In the genomic region with DNA sequence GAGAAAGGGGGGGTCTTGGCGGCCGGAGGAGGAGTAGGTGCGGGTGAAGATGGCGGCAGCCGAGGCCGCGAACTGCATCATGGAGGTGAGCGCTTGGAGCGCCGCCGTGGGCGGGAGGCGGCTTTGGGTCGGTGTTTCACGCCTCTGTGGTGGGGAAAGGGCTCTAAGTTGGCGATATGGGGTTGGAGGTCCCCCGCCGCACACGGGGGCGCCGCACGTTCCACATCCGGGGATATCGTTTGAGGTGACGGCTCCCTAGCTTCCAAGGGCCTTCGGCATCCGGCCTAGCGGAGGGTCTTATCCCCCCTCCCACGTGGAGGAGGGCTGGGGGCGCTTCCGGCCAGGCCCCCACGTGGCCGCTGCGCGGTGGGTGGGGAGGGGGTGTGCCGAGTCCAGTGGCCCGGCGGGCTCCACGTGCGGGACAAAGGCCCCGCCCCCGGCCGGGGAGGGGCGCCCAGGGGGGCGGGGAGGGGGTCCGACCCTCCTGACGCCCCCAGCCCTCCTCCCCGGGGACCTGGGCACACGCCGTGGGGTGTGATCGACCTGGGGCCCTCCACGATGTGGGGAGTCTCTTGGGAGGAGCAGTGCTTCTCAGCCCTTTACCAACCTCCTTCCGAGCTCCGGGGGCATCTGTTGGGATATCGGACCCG, we compare ENCODE assay signal across 8 cellular contexts. TPM values are rescaled to one million over a fixed set of nuclear protein-coding genes. Genes with fewer than 3 reads are reported as not detected.
DNase-seq lines count a peak whose midpoint lies in the region; ATAC-seq and TF ChIP-seq lines count a peak whose summit lies in the region.

TSS of gene PRMT1 (plus strand) at position 40 of the 650 bp plus-strand sequence. CDS start at position 50, 10 bp downstream.

- H3K4me1 Mint-ChIP-seq in CD14-positive monocyte (peaks cover 19% of the 10 kb centered on the region), T-helper 17 cell (peaks cover 30% of the 10 kb centered on the region)

- peaks cover 13 to 17% of the 10 kb centered on the region in 2 donors for H3K36me3 Mint-ChIP-seq in CD14-positive monocyte
- H3K36me3 Mint-ChIP-seq in T-helper 17 cell (ENCODE audit: low read depth): peaks cover 2% of the 10 kb centered on the region

- H3K27ac ChIP-seq in cingulate gyrus (ENCODE audit: low read depth, low read length) (peak within 1 kb of the TSS; percentile 97), left lung (peak within 1 kb of the TSS; percentile 86 to 95)

- peak within 1 kb of the TSS; percentile 98 to 100 (median 100) for H3K27ac Mint-ChIP-seq in CD14-positive monocyte
- H3K27ac Mint-ChIP-seq in T-helper 17 cell: peak within 1 kb of the TSS; percentile 99

- H3K9me3 ChIP-seq in T-helper 17 cell (ENCODE audit: control insufficient read depth, low read length, poor library complexity, severe bottlenecking): no peaks in the 10 kb centered on the region
- H3K9me3 ChIP-seq in left lung: no peaks in the 10 kb centered on the region

- H3K36me3 ChIP-seq in H7 (replicated peaks; ENCODE audit: control insufficient read depth, insufficient read depth, low read length): peaks cover 14% of the 10 kb centered on the region
- peaks cover 0 to 20% of the 10 kb centered on the region in 2 donors for H3K36me3 ChIP-seq in left lung

- H3K27me3 Mint-ChIP-seq in CD14-positive monocyte (ENCODE audit: low read depth in 3 of 3): peaks cover 0 to 5% (median 0%) of the 10 kb centered on the region in 3 donors
- no peaks in the 10 kb centered on the region for H3K27me3 Mint-ChIP-seq in T-helper 17 cell

- H3K27me3 ChIP-seq in H7 (ENCODE audit: control insufficient read depth, insufficient read depth, low read length): no peaks in the 10 kb centered on the region
- no peaks in the 10 kb centered on the region for H3K27me3 ChIP-seq in left lung

- peaks cover 21 to 49% of the 10 kb centered on the region in 2 donors for H3K4me1 ChIP-seq in left lung

- DNase-seq in CD14-positive monocyte (ENCODE audit: low spot score) (no peak), H7 (peak; percentile 90), T-helper 17 cell (peak; percentile 33 to 51 (median 47)), left lung (peak; percentile 53 to 94), GM10248 (ENCODE audit: extremely low spot score) (no peak), NCI-H2107 (lab: John Stamatoyannopoulos, UW) (no peak)
- peak; percentile 37 for DNase-seq in stimulated activated CD8-positive, alpha-beta memory T cell treated with anti-CD3 and anti-CD28 coated beads, Interleukin-12 subunit alpha, Interleukin-12 subunit beta, amount 100 ng/mL, for 4 hours (ENCODE audit: low read depth)

- intact Hi-C loops in CD14-positive monocyte (cut with micrococcal nuclease) (loop anchor here (2.0 to 10.0 kb wide), 7 partner anchors 35 to 205 kb away; partner anchors contain the start of genes PRR12 (in 2 of the 2), RPS11 (in 2 of the 2), SCAF1 (in 2 of the 2) and AKT1S1 (in 1 of the 2)), left lung (cut with DNase I) (no loop called here)

- H3K4me3 Mint-ChIP-seq in CD14-positive monocyte (peak within 1 kb of the TSS; percentile 96), T-helper 17 cell (peak within 1 kb of the TSS; percentile 100)

- TF ChIP-seq CTCF in CD14-positive monocyte (IDR thresholded peaks at IDR 0.05): no peak
- TF ChIP-seq CTCF in left lung (IDR thresholded peaks at IDR 0.05): no peak
- no peak for TF ChIP-seq CTCF in GM10248 (IDR thresholded peaks at IDR 0.05; ENCODE audit: control extremely low read depth, extremely low read depth, low read depth, missing control alignments)

- ATAC-seq in T-helper 17 cell: peak; percentile 9
- ATAC-seq in left lung: peak; percentile 12

- H3K4me3 ChIP-seq in H7 (ENCODE audit: insufficient read depth, low read depth, low read length) (peak within 1 kb of the TSS; percentile 100), left lung (peak within 1 kb of the TSS; percentile 99 to 100)

- POLR2A ChIA-PET in GM10248 (lab: Yijun Ruan, JAX): interaction anchor here (0.6 to 2.6 kb wide), 4 partner anchors 36 to 189 kb away, joined by 4 to 29 read pairs (median 5); partner anchors contain the start of genes RRAS and SCAF1

- H3K9me3 Mint-ChIP-seq in CD14-positive monocyte: peaks cover 0 to 2% (median 0%) of the 10 kb centered on the region in 7 donors

- CTCF ChIA-PET in GM10248 (lab: Yijun Ruan, JAX): interaction anchor here (1.0 to 12.4 kb wide), 7 partner anchors 13 to 204 kb away, joined by 3 to 83 read pairs (median 6); partner anchors contain the start of genes FLT3LG and RRAS

RNA-seq across cellular contexts. Expression of gene PRMT1, which starts in this region (rescaled TPM):
- polyA plus RNA-seq in CD14-positive monocyte: 10 to 100 TPM; 60.1 to 74.3 TPM
- 690 and 848 TPM in 2 replicates for total RNA-seq in H7 (2014; rRNA removed; shearing (Covaris generic))
- total RNA-seq in T-helper 17 cell (10 to 100 TPM; 83.9 to 97.7 TPM), left lung (100 to 1,000 TPM in 1 of 2 donors, 10 to 100 TPM in 1; 79.3 to 137 TPM)

Comparison
In these comparisons a context has a peak if more than half of its experiments do, and no peak if none do; other contexts are left out.
1. DNase-seq: peak in H7 (single experiment), T-helper 17 cell (3 of 3), left lung (2 of 2) and stimulated activated CD8-positive, alpha-beta memory T cell treated with anti-CD3 and anti-CD28 coated beads, Interleukin-12 subunit alpha, Interleukin-12 subunit beta, amount 100 ng/mL, for 4 hours (single experiment); none in CD14-positive monocyte (single experiment), GM10248 (single experiment) and NCI-H2107 (single experiment).
2. intact Hi-C loops: an anchor here in CD14-positive monocyte (2.0 to 10.0 kb wide); none called in left lung.